ENCODE assay signal across 16 cellular contexts in genomic region chr6:41549673-41550072, GRCh38. TPM values are rescaled to one million over a fixed set of nuclear protein-coding genes. Genes with fewer than 3 reads are reported as not detected.
A peak's percentile ranks its signal among the peaks of the same experiment; 100 is the strongest.
DNase-seq lines count a peak whose midpoint lies in the region; ATAC-seq and TF ChIP-seq lines count a peak whose summit lies in the region.
"Had no signal": no experiment of that assay in that cellular context is flagged by ENCODE, and none has a peak within 500 bp of the region (broad histone marks: within the 10 kb centered on the region; RNA-seq: fewer than 3 reads in every experiment).

No MANE protein-coding gene starts in this region.

- H3K4me1 Mint-ChIP-seq in CD4-positive, alpha-beta T cell (ENCODE audit: low read depth) = peaks cover 30% of the 10 kb centered on the region
- peaks cover 78% of the 10 kb centered on the region for H3K4me1 Mint-ChIP-seq in nephron progenitor cell
- H3K4me1 Mint-ChIP-seq in activated CD4-positive, alpha-beta T cell treated with anti-CD3 and anti-CD28 coated beads for 36 hours = peaks cover 15% of the 10 kb centered on the region
- peaks cover 21% of the 10 kb centered on the region for H3K4me1 Mint-ChIP-seq in activated CD8-positive, alpha-beta T cell treated with anti-CD3 and anti-CD28 coated beads for 36 hours (ENCODE audit: low read depth)

- H3K79me2 ChIP-seq in Loucy (ENCODE audit: insufficient read depth, low read length) (peaks cover 92% of the 10 kb centered on the region), hepatocyte (peaks cover 92% of the 10 kb centered on the region)

- 90% methylated on average over 2 of the region's 2 CpGs for WGBS in hepatocyte (ENCODE audit: low lambda C conversion rate, missing lambda C conversion rate)
- 96 to 97% (median 97%) methylated on average over 2 of the region's 2 CpGs for WGBS in ovary, 3 donors

- H3K4me2 ChIP-seq in Loucy (ENCODE audit: low read depth, low read length, poor library complexity, severe bottlenecking) (peak overlapping the region; percentile 97), hepatocyte (peak overlapping the region; percentile 98)

- H3F3A ChIP-seq in Loucy (ENCODE audit: low read depth) = no peaks in the 10 kb centered on the region

- no peak for TF ChIP-seq EP300 in ovary (IDR thresholded peaks at IDR 0.05)

- H4K20me1 ChIP-seq in Loucy (ENCODE audit: insufficient read depth, low read length, poor library complexity, severe bottlenecking) (peaks cover 50% of the 10 kb centered on the region), hepatocyte (ENCODE audit: insufficient read depth, poor library complexity, severe bottlenecking) (peaks cover 75% of the 10 kb centered on the region)

- ATAC-seq in CD4-positive, alpha-beta T cell (ENCODE audit: poor library complexity) = no peak
- no peak for ATAC-seq in activated CD4-positive, alpha-beta T cell treated with anti-CD3 and anti-CD28 coated beads for 36 hours
- no peak for ATAC-seq in activated CD8-positive, alpha-beta T cell treated with anti-CD3 and anti-CD28 coated beads for 36 hours
- ATAC-seq: activated naive CD4-positive, alpha-beta T cell treated with anti-CD3 and anti-CD28 coated beads, Interleukin-2, amount 50 U/mL, for 72 hours; left lobe of liver had no signal

- H3K9me3 Mint-ChIP-seq in CD4-positive, alpha-beta T cell = no peaks in the 10 kb centered on the region
- H3K9me3 Mint-ChIP-seq in nephron progenitor cell = no peaks in the 10 kb centered on the region
- H3K9me3 Mint-ChIP-seq in activated CD4-positive, alpha-beta T cell treated with anti-CD3 and anti-CD28 coated beads for 36 hours (ENCODE audit: low read depth) = no peaks in the 10 kb centered on the region
- no peaks in the 10 kb centered on the region for H3K9me3 Mint-ChIP-seq in activated CD8-positive, alpha-beta T cell treated with anti-CD3 and anti-CD28 coated beads for 36 hours
- H3K9me3 Mint-ChIP-seq: activated naive CD4-positive, alpha-beta T cell treated with anti-CD3 and anti-CD28 coated beads, Interleukin-2, amount 50 U/mL, for 72 hours had no signal

- no peak for TF ChIP-seq CTCF in CD4-positive, alpha-beta T cell (IDR thresholded peaks at IDR 0.05)
- TF ChIP-seq CTCF in Loucy (conservative IDR thresholded peaks at IDR 0.05; ENCODE audit: low read length) (no peak), hepatocyte (IDR thresholded peaks at IDR 0.05; ENCODE audit: poor library complexity) (no peak), nephron progenitor cell (IDR thresholded peaks at IDR 0.05) (no peak), BE2C (IDR thresholded peaks at IDR 0.05; ENCODE audit: low read depth, low read length) (no peak), ovary (IDR thresholded peaks at IDR 0.05) (no peak)
- TF ChIP-seq CTCF in activated CD8-positive, alpha-beta T cell treated with anti-CD3 and anti-CD28 coated beads for 36 hours (IDR thresholded peaks at IDR 0.05) = no peak

- H3K27ac Mint-ChIP-seq in CD4-positive, alpha-beta T cell = no peak overlapping the region
- H3K27ac Mint-ChIP-seq in nephron progenitor cell = no peak overlapping the region
- no peak overlapping the region for H3K27ac Mint-ChIP-seq in activated CD4-positive, alpha-beta T cell treated with anti-CD3 and anti-CD28 coated beads for 36 hours
- no peak overlapping the region for H3K27ac Mint-ChIP-seq in activated CD8-positive, alpha-beta T cell treated with anti-CD3 and anti-CD28 coated beads for 36 hours

- CTCF ChIA-PET in CD4-positive, alpha-beta T cell (lab: Charles Lee) = no interaction called here
- CTCF ChIA-PET in activated CD4-positive, alpha-beta T cell treated with anti-CD3 and anti-CD28 coated beads for 36 hours (lab: Charles Lee) = no interaction called here
- CTCF ChIA-PET in activated CD8-positive, alpha-beta T cell treated with anti-CD3 and anti-CD28 coated beads for 36 hours (lab: Charles Lee) = interaction anchor here (1.5 kb wide), 1 partner anchor 10 kb away, joined by 3 read pairs; no protein-coding TSS in a partner anchor

- peaks cover 61% of the 10 kb centered on the region for H3K4me1 ChIP-seq in Loucy (ENCODE audit: insufficient read depth, low read length, poor library complexity, severe bottlenecking)
- H3K4me1 ChIP-seq in hepatocyte (ENCODE audit: insufficient read depth) = peaks cover 40% of the 10 kb centered on the region
- H3K4me1 ChIP-seq in BE2C = peaks cover 6% of the 10 kb centered on the region
- H3K4me1 ChIP-seq in ovary (ENCODE audit: insufficient read depth) = peaks cover 2% of the 10 kb centered on the region

- H3K9me2 ChIP-seq in Loucy (replicated peaks; ENCODE audit: low read depth, low read length) (no peaks in the 10 kb centered on the region), hepatocyte (replicated peaks; ENCODE audit: insufficient read depth) (no peaks in the 10 kb centered on the region)

- H3K9me3 ChIP-seq in CD4-positive, alpha-beta T cell (ENCODE audit: control insufficient read depth, low read length) = no peaks in the 10 kb centered on the region
- H3K9me3 ChIP-seq in Loucy (ENCODE audit: insufficient read depth, low read depth, low read length) (no peaks in the 10 kb centered on the region), hepatocyte (ENCODE audit: low read depth) (no peaks in the 10 kb centered on the region), BE2C (no peaks in the 10 kb centered on the region), ovary (no peaks in the 10 kb centered on the region)

- intact Hi-C loops in CD4-positive, alpha-beta T cell (cut with DNase I, micrococcal nuclease) = loop anchor here (5.0 kb wide), 2 partner anchors 43 to 477 kb away; partner anchors contain the start of genes NFYA (in 1 of the 2) and OARD1 (in 1 of the 2)
- intact Hi-C loops in activated CD4-positive, alpha-beta T cell treated with anti-CD3 and anti-CD28 coated beads for 36 hours (cut with DNase I, micrococcal nuclease) = loop anchor here in 1 of 2 experiments (5.0 kb wide), 2 partner anchors 348 to 498 kb away; partner anchors contain the start of gene USP49
- intact Hi-C loops in ovary (cut with DNase I) = no loop called here
- intact Hi-C loops in activated CD8-positive, alpha-beta T cell treated with anti-CD3 and anti-CD28 coated beads for 36 hours (cut with micrococcal nuclease) = loop anchor here (10.0 kb wide), 1 partner anchor 125 kb away; no protein-coding TSS in a partner anchor

- peaks cover 4% of the 10 kb centered on the region for H3K36me3 Mint-ChIP-seq in CD4-positive, alpha-beta T cell (ENCODE audit: low read depth)
- H3K36me3 Mint-ChIP-seq in nephron progenitor cell (ENCODE audit: low read depth) = peaks cover 36% of the 10 kb centered on the region
- H3K36me3 Mint-ChIP-seq in activated CD4-positive, alpha-beta T cell treated with anti-CD3 and anti-CD28 coated beads for 36 hours (ENCODE audit: low read depth) = peaks cover 10% of the 10 kb centered on the region
- H3K36me3 Mint-ChIP-seq in activated CD8-positive, alpha-beta T cell treated with anti-CD3 and anti-CD28 coated beads for 36 hours (ENCODE audit: low read depth) = peaks cover 8% of the 10 kb centered on the region

- TF ChIP-seq POLR2A in ovary (IDR thresholded peaks at IDR 0.05) = no peak

- H3K36me3 ChIP-seq in Loucy (ENCODE audit: insufficient read depth, low read length) (no peaks in the 10 kb centered on the region; the same call in 1 of the 2 replicates), hepatocyte (replicated peaks; ENCODE audit: insufficient read depth, low read depth) (no peaks in the 10 kb centered on the region), BE2C (no peaks in the 10 kb centered on the region), ovary (no peaks in the 10 kb centered on the region)

- H3K4me3 ChIP-seq in Loucy (ENCODE audit: low read length, poor library complexity, severe bottlenecking) (peak overlapping the region; percentile 99), hepatocyte (no peak overlapping the region), BE2C (ENCODE audit: low read depth, low read length) (no peak overlapping the region), ovary (no peak overlapping the region)

- H2AFZ ChIP-seq in Loucy (ENCODE audit: low read length) (no peak overlapping the region), hepatocyte (no peak overlapping the region)

- H3K9ac ChIP-seq in Loucy (ENCODE audit: low read depth, low read length, poor library complexity, severe bottlenecking) = peak overlapping the region; percentile 82

- peaks cover 21% of the 10 kb centered on the region for H3K27me3 Mint-ChIP-seq in CD4-positive, alpha-beta T cell
- H3K27me3 Mint-ChIP-seq in nephron progenitor cell (ENCODE audit: low read depth, poor library complexity) = peaks cover 64% of the 10 kb centered on the region
- peaks cover 9% of the 10 kb centered on the region for H3K27me3 Mint-ChIP-seq in activated CD4-positive, alpha-beta T cell treated with anti-CD3 and anti-CD28 coated beads for 36 hours
- H3K27me3 Mint-ChIP-seq in activated CD8-positive, alpha-beta T cell treated with anti-CD3 and anti-CD28 coated beads for 36 hours = peaks cover 21% of the 10 kb centered on the region

- peak overlapping the region; percentile 74 for H3K4me3 Mint-ChIP-seq in CD4-positive, alpha-beta T cell
- peak overlapping the region; percentile 98 for H3K4me3 Mint-ChIP-seq in nephron progenitor cell
- H3K4me3 Mint-ChIP-seq in activated CD4-positive, alpha-beta T cell treated with anti-CD3 and anti-CD28 coated beads for 36 hours = no peak overlapping the region
- no peak overlapping the region for H3K4me3 Mint-ChIP-seq in activated CD8-positive, alpha-beta T cell treated with anti-CD3 and anti-CD28 coated beads for 36 hours

- no peak overlapping the region for H3K27ac ChIP-seq in CD4-positive, alpha-beta T cell (ENCODE audit: low read depth, low read length)
- H3K27ac ChIP-seq in hepatocyte (no peak overlapping the region), ovary (no peak overlapping the region)

- DNase-seq in CD4-positive, alpha-beta T cell = no peak
- DNase-seq in hepatocyte (ENCODE audit: low spot score) (no peak), nephron progenitor cell (no peak), BE2C (no peak), ovary (no peak)
- DNase-seq in activated CD4-positive, alpha-beta T cell treated with anti-CD3 and anti-CD28 coated beads for 36 hours = no peak
- no peak for DNase-seq in activated CD8-positive, alpha-beta T cell treated with anti-CD3 and anti-CD28 coated beads for 36 hours
- DNase-seq: effector CD8-positive, alpha-beta T cell; HCEC 1CT; NCI-H1417; NCI-H2107; NCI-H524; T-helper 9 cell had no signal

- peaks cover 17% of the 10 kb centered on the region for H3K27me3 ChIP-seq in CD4-positive, alpha-beta T cell (ENCODE audit: control insufficient read depth, insufficient read depth, low read length)
- H3K27me3 ChIP-seq in Loucy (ENCODE audit: insufficient read depth, low read length, poor library complexity, severe bottlenecking) = no peaks in the 10 kb centered on the region
- no peaks in the 10 kb centered on the region for H3K27me3 ChIP-seq in hepatocyte
- H3K27me3 ChIP-seq in BE2C = no peaks in the 10 kb centered on the region
- no peaks in the 10 kb centered on the region for H3K27me3 ChIP-seq in ovary

- POLR2A ChIA-PET in CD4-positive, alpha-beta T cell (lab: Charles Lee) = no interaction called here
- POLR2A ChIA-PET in activated CD4-positive, alpha-beta T cell treated with anti-CD3 and anti-CD28 coated beads for 36 hours (lab: Charles Lee) = no interaction called here
- POLR2A ChIA-PET in activated CD8-positive, alpha-beta T cell treated with anti-CD3 and anti-CD28 coated beads for 36 hours (lab: Charles Lee) = interaction anchor here (0.8 kb wide), 2 partner anchors 12 to 53 kb away, joined by 3 read pairs; no protein-coding TSS in a partner anchor

RNA-seq across cellular contexts. Expression of gene FOXP4, which starts 3.5 kb away (rescaled TPM):
- 1 to 10 TPM; 3.7 to 3.9 TPM for total RNA-seq in CD4-positive, alpha-beta T cell
- total RNA-seq in hepatocyte = 18.0 and 24.3 TPM in 2 replicates
- polyA plus RNA-seq in hepatocyte = 79.9 and 87.8 TPM in 2 replicates
- polyA plus RNA-seq in BE2C (2012; ENCODE audit: insufficient read depth, insufficient read length, low read depth) = 42.7 TPM
- 10 to 100 TPM; 11.1 to 13.8 TPM for total RNA-seq in activated CD4-positive, alpha-beta T cell treated with anti-CD3 and anti-CD28 coated beads for 36 hours
- total RNA-seq in ovary = 10 to 100 TPM in 5 of 7 donors, 1 to 10 TPM in 2; 4.8 to 37.4 (median 22.3) TPM
- polyA plus RNA-seq in ovary = 10 to 100 TPM in 1 of 2 donors, 1 to 10 TPM in 1; 2.3 to 13.3 TPM
- total RNA-seq in activated CD8-positive, alpha-beta T cell treated with anti-CD3 and anti-CD28 coated beads for 36 hours = 10 to 100 TPM; 11.0 to 11.8 TPM

Comparison
In these comparisons a context has a peak if more than half of its experiments do, and no peak if none do; other contexts are left out.
1. H3K4me3 Mint-ChIP-seq: peak in CD4-positive, alpha-beta T cell (single experiment) and nephron progenitor cell (single experiment); none in activated CD4-positive, alpha-beta T cell treated with anti-CD3 and anti-CD28 coated beads for 36 hours (single experiment) and activated CD8-positive, alpha-beta T cell treated with anti-CD3 and anti-CD28 coated beads for 36 hours (single experiment).
2. intact Hi-C loops: an anchor here in CD4-positive, alpha-beta T cell (5.0 kb wide) and activated CD8-positive, alpha-beta T cell treated with anti-CD3 and anti-CD28 coated beads for 36 hours (10.0 kb wide); none called in ovary.